In the genomic region with DNA sequence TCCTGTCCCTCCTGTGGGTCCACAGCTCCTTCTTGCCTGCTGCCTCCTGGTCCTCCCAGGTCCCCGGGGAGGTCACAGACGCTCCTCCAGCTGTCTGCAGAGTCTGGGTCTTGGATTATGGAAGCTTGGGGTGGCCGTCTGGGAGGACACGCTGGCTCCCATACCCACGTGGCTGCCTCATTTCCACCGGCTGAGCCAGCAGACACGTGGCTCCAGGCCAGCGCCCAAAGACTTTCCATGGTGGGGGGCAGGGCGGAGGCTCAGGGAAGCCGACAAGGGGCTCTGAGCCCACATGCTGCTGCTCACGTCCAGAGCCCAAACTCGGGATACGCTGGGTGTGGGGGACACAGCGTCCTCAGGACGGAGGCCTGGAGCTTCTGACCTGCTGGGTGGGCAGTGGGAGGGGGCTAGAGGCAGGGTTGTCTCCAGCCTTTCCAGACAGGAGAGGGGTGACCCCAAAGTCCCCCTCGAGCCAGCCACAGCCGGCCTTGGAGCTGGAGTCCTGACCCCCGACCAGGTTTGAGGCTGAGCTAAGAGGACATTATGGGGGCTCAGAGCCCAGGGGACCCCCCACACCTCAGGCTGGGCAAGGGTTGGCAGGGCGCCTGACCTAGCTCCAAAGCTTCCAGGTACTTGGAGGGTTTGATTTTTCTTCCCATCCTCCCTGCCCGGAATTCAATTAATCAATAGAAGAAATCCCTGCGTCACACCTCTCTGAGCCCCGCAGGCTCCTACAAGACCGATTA, we compare ENCODE assay signal across 1 cellular context.
TF ChIP-seq lines count a peak whose summit lies in the region.

No MANE protein-coding gene starts in this region.

TF ChIP-seq in IMR-90, 13 proteins besides CTCF, POLR2A, EP300 and RAD21:
- TF ChIP-seq RFX5 (IDR thresholded peaks at IDR 0.05; ENCODE audit: low read depth, low read length), result no peak
- no peak for TF ChIP-seq SMC3 (IDR thresholded peaks at IDR 0.05; ENCODE audit: low read depth, low read length)
- TF ChIP-seq BHLHE40 (IDR thresholded peaks at IDR 0.05; ENCODE audit: low read depth, low read length), result no peak
- no peak for TF ChIP-seq CEBPB (IDR thresholded peaks at IDR 0.05; ENCODE audit: low read depth, low read length)
- TF ChIP-seq, protein P1, sequence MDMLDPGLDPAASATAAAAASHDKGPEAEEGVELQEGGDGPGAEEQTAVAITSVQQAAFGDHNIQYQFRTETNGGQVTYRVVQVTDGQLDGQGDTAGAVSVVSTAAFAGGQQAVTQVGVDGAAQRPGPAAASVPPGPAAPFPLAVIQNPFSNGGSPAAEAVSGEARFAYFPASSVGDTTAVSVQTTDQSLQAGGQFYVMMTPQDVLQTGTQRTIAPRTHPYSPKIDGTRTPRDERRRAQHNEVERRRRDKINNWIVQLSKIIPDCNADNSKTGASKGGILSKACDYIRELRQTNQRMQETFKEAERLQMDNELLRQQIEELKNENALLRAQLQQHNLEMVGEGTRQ (IDR thresholded peaks at IDR 0.05; ENCODE audit: low read depth, low read length), result peak; percentile 60; the same call in 1 of the 2 replicates
- TF ChIP-seq MXI1 (IDR thresholded peaks at IDR 0.05; ENCODE audit: borderline replicate concordance, low read depth, low read length), result peak; percentile 43; the same call in 1 of the 2 replicates
